ENCODE assay signal across 22 cellular contexts in genomic region chr6:158080849-158081656, GRCh38.
"Had no signal": no experiment of that assay in that cellular context is flagged by ENCODE, and none has a peak within 500 bp of the region (broad histone marks: within the 10 kb centered on the region; RNA-seq: fewer than 3 reads in every experiment).

No MANE protein-coding gene starts in this region.

- H3K9me3 ChIP-seq: prostate gland, upper lobe of left lung had no signal

- H3K4me1 Mint-ChIP-seq: activated B cell treated with CpG ODN at 0.5 μM for 24 hours; activated naive CD8-positive, alpha-beta T cell treated with anti-CD3 and anti-CD28 coated beads for 36 hours; activated T-helper 17 cell treated with anti-CD3 and anti-CD28 coated beads, Interleukin-2, amount 50 U/mL, for 72 hours; nephron had no signal

- DNase-seq: activated B cell treated with CpG ODN at 0.5 μM for 24 hours; activated CD4-positive, alpha-beta memory T cell treated with anti-CD3 and anti-CD28 coated beads for 36 hours; activated CD4-positive, alpha-beta T cell treated with anti-CD3 and anti-CD28 coated beads for 4 hours; activated CD8-positive, alpha-beta memory T cell treated with anti-CD3 and anti-CD28 coated beads, Interleukin-2, amount 10 ng/mL, durations not matched to agents 7 days and 5 days; activated naive CD4-positive, alpha-beta T cell; activated naive CD8-positive, alpha-beta T cell treated with anti-CD3 and anti-CD28 coated beads for 36 hours; activated T-cell treated with anti-CD3 and anti-CD28 coated beads, Interleukin-2, amount 50 U/mL, for 1 hour; amniotic stem cell; dorsolateral prefrontal cortex; foreskin melanocyte; glutamatergic neuron; hippocampal formation; left colon; right cardiac atrium; stimulated activated naive CD8-positive, alpha-beta T cell treated with anti-CD3 and anti-CD28 coated beads, Interleukin-15, amount 100 ng/mL, for 72 hours had no signal

- H3K4me1 ChIP-seq: prostate gland had no signal

- H3K4me3 ChIP-seq: dorsolateral prefrontal cortex, lung, prostate gland, skin epidermis, upper lobe of left lung had no signal

- ATAC-seq: activated CD8-positive, alpha-beta memory T cell treated with anti-CD3 and anti-CD28 coated beads, Interleukin-2, amount 10 ng/mL, durations not matched to agents 7 days and 5 days; activated T-helper 17 cell treated with anti-CD3 and anti-CD28 coated beads, Interleukin-2, amount 50 U/mL, for 72 hours; left colon; right cardiac atrium; stimulated activated naive CD8-positive, alpha-beta T cell treated with anti-CD3 and anti-CD28 coated beads, Interleukin-15, amount 100 ng/mL, for 72 hours had no signal

- H3K4me3 Mint-ChIP-seq: activated B cell treated with CpG ODN at 0.5 μM for 24 hours; activated CD4-positive, alpha-beta memory T cell treated with anti-CD3 and anti-CD28 coated beads for 36 hours; activated CD8-positive, alpha-beta memory T cell treated with anti-CD3 and anti-CD28 coated beads, Interleukin-2, amount 10 ng/mL, durations not matched to agents 7 days and 5 days; activated naive CD8-positive, alpha-beta T cell treated with anti-CD3 and anti-CD28 coated beads for 36 hours; activated T-helper 17 cell treated with anti-CD3 and anti-CD28 coated beads, Interleukin-2, amount 50 U/mL, for 72 hours; nephron; stimulated activated naive CD8-positive, alpha-beta T cell treated with anti-CD3 and anti-CD28 coated beads, Interleukin-15, amount 100 ng/mL, for 72 hours had no signal

- H3K27ac Mint-ChIP-seq: activated B cell treated with CpG ODN at 0.5 μM for 24 hours; activated CD4-positive, alpha-beta memory T cell treated with anti-CD3 and anti-CD28 coated beads for 36 hours; activated CD8-positive, alpha-beta memory T cell treated with anti-CD3 and anti-CD28 coated beads, Interleukin-2, amount 10 ng/mL, durations not matched to agents 7 days and 5 days; activated naive CD8-positive, alpha-beta T cell treated with anti-CD3 and anti-CD28 coated beads for 36 hours; activated T-helper 17 cell treated with anti-CD3 and anti-CD28 coated beads, Interleukin-2, amount 50 U/mL, for 72 hours; nephron had no signal

- H3K27ac ChIP-seq: prostate gland, skin epidermis, upper lobe of left lung had no signal

- FAIRE-seq: islet of Langerhans had no signal

- H3K27me3 Mint-ChIP-seq: activated B cell treated with CpG ODN at 0.5 μM for 24 hours; activated CD4-positive, alpha-beta memory T cell treated with anti-CD3 and anti-CD28 coated beads for 36 hours; activated CD8-positive, alpha-beta memory T cell treated with anti-CD3 and anti-CD28 coated beads, Interleukin-2, amount 10 ng/mL, durations not matched to agents 7 days and 5 days; activated naive CD8-positive, alpha-beta T cell treated with anti-CD3 and anti-CD28 coated beads for 36 hours; activated T-helper 17 cell treated with anti-CD3 and anti-CD28 coated beads, Interleukin-2, amount 50 U/mL, for 72 hours; stimulated activated naive CD8-positive, alpha-beta T cell treated with anti-CD3 and anti-CD28 coated beads, Interleukin-15, amount 100 ng/mL, for 72 hours had no signal

- H3K27me3 ChIP-seq: dorsolateral prefrontal cortex, upper lobe of left lung had no signal

- H3K9me3 Mint-ChIP-seq: activated B cell treated with CpG ODN at 0.5 μM for 24 hours; activated CD4-positive, alpha-beta memory T cell treated with anti-CD3 and anti-CD28 coated beads for 36 hours; activated naive CD8-positive, alpha-beta T cell treated with anti-CD3 and anti-CD28 coated beads for 36 hours; activated T-helper 17 cell treated with anti-CD3 and anti-CD28 coated beads, Interleukin-2, amount 50 U/mL, for 72 hours; nephron; stimulated activated naive CD8-positive, alpha-beta T cell treated with anti-CD3 and anti-CD28 coated beads, Interleukin-15, amount 100 ng/mL, for 72 hours had no signal
